11 cellular contexts compared by ENCODE assay signal in the genomic region with DNA sequence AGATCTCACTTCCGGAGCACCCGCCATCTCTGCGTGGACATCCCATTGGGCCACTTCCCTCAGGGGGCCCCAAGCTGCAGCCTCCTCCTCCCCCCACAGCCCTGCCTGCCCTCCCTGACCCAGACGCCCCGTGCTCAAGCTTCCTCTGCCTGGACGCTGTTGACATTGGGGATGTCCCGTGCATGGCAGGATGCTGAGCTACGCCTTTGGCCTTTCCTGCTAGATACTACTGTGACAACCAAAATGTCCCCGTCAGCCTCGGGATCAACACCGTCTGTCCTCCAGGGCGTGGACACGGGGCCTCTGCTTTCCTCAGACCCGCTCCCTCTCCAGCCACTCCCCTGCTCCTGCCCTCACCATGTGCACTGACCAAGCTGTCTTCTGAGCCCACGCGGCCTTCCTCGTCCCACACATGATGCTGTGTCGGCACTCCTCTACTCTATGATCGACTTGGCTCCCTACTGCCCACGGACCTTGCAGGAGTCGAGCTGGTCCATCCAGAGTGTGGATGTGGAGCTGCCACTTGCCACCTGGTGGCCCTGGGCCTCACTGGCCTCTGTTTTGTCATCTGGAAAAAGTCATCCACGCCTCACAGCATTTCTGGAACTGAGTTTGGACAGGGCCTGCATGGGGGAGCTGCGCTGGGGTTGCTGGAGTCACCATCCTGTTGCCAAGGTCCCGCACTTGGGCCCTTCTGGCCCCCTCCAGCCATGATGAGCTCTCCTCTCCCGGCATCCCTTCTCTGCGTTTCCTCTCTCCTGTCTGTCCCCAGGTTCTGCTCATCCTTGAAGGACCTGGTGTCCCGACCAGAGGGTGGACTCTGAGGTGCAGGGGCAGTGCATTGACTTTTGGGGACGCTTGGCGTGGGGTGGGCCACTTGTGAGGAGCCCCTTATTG.
DNase-seq lines count a peak whose midpoint lies in the region; ATAC-seq and TF ChIP-seq lines count a peak whose summit lies in the region.
"Had no signal": no experiment of that assay in that cellular context is flagged by ENCODE, and none has a peak within 500 bp of the region (broad histone marks: within the 10 kb centered on the region; RNA-seq: fewer than 3 reads in every experiment).

No MANE protein-coding gene starts in this region.

- H3K4me2 ChIP-seq in smooth muscle cell, result peak overlapping the region; percentile 87

- no peak overlapping the region for H3K9ac ChIP-seq in smooth muscle cell (ENCODE audit: low read depth)

- H3K36me3 Mint-ChIP-seq in WTC11, result no peaks in the 10 kb centered on the region
- H3K36me3 Mint-ChIP-seq: CD4-positive, alpha-beta memory T cell had no signal

- TF ChIP-seq CTCF in HEK293 (tag by site-specific recombination; IDR thresholded peaks at IDR 0.05) (peak; percentile 16; the same call in 1 of the 2 replicates), WTC11 (IDR thresholded peaks at IDR 0.05) (no peak), smooth muscle cell (IDR thresholded peaks at IDR 0.05; ENCODE audit: borderline replicate concordance, insufficient read depth, poor library complexity, severe bottlenecking) (no peak), coronary artery (IDR thresholded peaks at IDR 0.05) (no peak)

- peaks cover 93% of the 10 kb centered on the region for H4K20me1 ChIP-seq in smooth muscle cell (ENCODE audit: low read depth)

- no peaks in the 10 kb centered on the region for H3K79me2 ChIP-seq in smooth muscle cell (ENCODE audit: low read depth)

- POLR2A ChIA-PET in HEK293 (lab: Yijun Ruan, JAX) (no interaction called here), WTC11 (lab: Charles Lee) (no interaction called here)

- H3K4me3 Mint-ChIP-seq in WTC11, result peak overlapping the region; percentile 66
- H3K4me3 Mint-ChIP-seq: activated CD4-positive, alpha-beta memory T cell treated with anti-CD3 and anti-CD28 coated beads, Interleukin-2, amount 10 ng/mL, durations not matched to agents 7 days and 5 days; activated T-helper 1 cell treated with anti-CD3 and anti-CD28 coated beads, Interleukin-12 subunit alpha, Interleukin-12 subunit beta, Interleukin-2, Interleukin-4 antibody, amounts not matched to agents 30 ng/mL and 10 ng/mL and 1 ng/mL, durations not matched to agents 14 hours and 24 hours and 36 hours had no signal

- CTCF ChIA-PET in HEK293 (lab: Yijun Ruan, JAX), result interaction anchor here (0.7 to 1.3 kb wide), 4 partner anchors 8 to 92 kb away, joined by 3 read pairs; no protein-coding TSS in a partner anchor
- CTCF ChIA-PET in WTC11 (lab: Charles Lee), result interaction anchor here (0.6 to 2.7 kb wide), 34 partner anchors 9 to 382 kb away, joined by 3 to 33 read pairs (median 4); a partner anchor contains a TSS

- H3K4me1 Mint-ChIP-seq in WTC11, result peaks cover 67% of the 10 kb centered on the region

- H3K27ac ChIP-seq in HEK293 (ENCODE audit: extremely low read depth, low read depth, low read length), result no peak overlapping the region
- H3K27ac ChIP-seq in smooth muscle cell (ENCODE audit: low read depth), result no peak overlapping the region
- H3K27ac ChIP-seq in coronary artery, result no peak overlapping the region

- no peak overlapping the region for H3K4me3 ChIP-seq in HEK293 (ENCODE audit: low read depth, low read length)
- H3K4me3 ChIP-seq in smooth muscle cell, result peak overlapping the region; percentile 32
- H3K4me3 ChIP-seq in coronary artery, result no peak overlapping the region

- ATAC-seq in WTC11, result no peak

- H3F3A ChIP-seq in smooth muscle cell (ENCODE audit: low read depth), result peaks cover 7% of the 10 kb centered on the region

- H3K4me1 ChIP-seq in HEK293 (ENCODE audit: control insufficient read depth, insufficient read depth, low read length), result peaks cover 13% of the 10 kb centered on the region
- peaks cover 43% of the 10 kb centered on the region for H3K4me1 ChIP-seq in smooth muscle cell (ENCODE audit: low read depth)

- peaks cover 66% of the 10 kb centered on the region for H3K27me3 Mint-ChIP-seq in WTC11 (ENCODE audit: low read depth)

- 64% methylated on average over 29 of the region's 29 CpGs for WGBS in smooth muscle cell (ENCODE audit: low lambda C conversion rate)

- no peaks in the 10 kb centered on the region for H3K36me3 ChIP-seq in HEK293 (ENCODE audit: control insufficient read depth in 2 of 2, insufficient read depth in 1 of 2, low read length in 2 of 2)
- H3K36me3 ChIP-seq in smooth muscle cell (ENCODE audit: low read depth), result no peaks in the 10 kb centered on the region

- H3K9me3 ChIP-seq in HEK293 (ENCODE audit: control insufficient read depth, insufficient read depth, low read depth, low read length) (no peaks in the 10 kb centered on the region), smooth muscle cell (replicated peaks; ENCODE audit: low read depth) (no peaks in the 10 kb centered on the region)

- H3K9me3 Mint-ChIP-seq in WTC11, result no peaks in the 10 kb centered on the region
- H3K9me3 Mint-ChIP-seq: activated CD4-positive, alpha-beta memory T cell treated with anti-CD3 and anti-CD28 coated beads, Interleukin-2, amount 10 ng/mL, durations not matched to agents 7 days and 5 days; activated T-helper 1 cell treated with anti-CD3 and anti-CD28 coated beads, Interleukin-12 subunit alpha, Interleukin-12 subunit beta, Interleukin-2, Interleukin-4 antibody, amounts not matched to agents 30 ng/mL and 10 ng/mL and 1 ng/mL, durations not matched to agents 14 hours and 24 hours and 36 hours; CD4-positive, alpha-beta memory T cell had no signal

- DNase-seq in WTC11 (ENCODE audit: low spot score) (no peak), left kidney (ENCODE audit: low read depth, low spot score) (peak; percentile 35), smooth muscle cell (lab: John Stamatoyannopoulos, UW; ENCODE audit: unreplicated experiment) (no peak), coronary artery (ENCODE audit: low spot score) (no peak), NCI-H2029 (lab: John Stamatoyannopoulos, UW) (no peak)
- DNase-seq in stimulated activated CD4-positive, alpha-beta T cell treated with anti-CD3 and anti-CD28 coated beads, Interleukin-1b, Interleukin-23, amount 100 ng/mL, for 48 hours, result no peak
- DNase-seq: activated CD4-positive, alpha-beta memory T cell treated with anti-CD3 and anti-CD28 coated beads, Interleukin-2, amount 10 ng/mL, durations not matched to agents 7 days and 5 days; EL had no signal

- no peak overlapping the region for H3K27ac Mint-ChIP-seq in WTC11
- H3K27ac Mint-ChIP-seq: activated CD4-positive, alpha-beta memory T cell treated with anti-CD3 and anti-CD28 coated beads, Interleukin-2, amount 10 ng/mL, durations not matched to agents 7 days and 5 days; activated T-helper 1 cell treated with anti-CD3 and anti-CD28 coated beads, Interleukin-12 subunit alpha, Interleukin-12 subunit beta, Interleukin-2, Interleukin-4 antibody, amounts not matched to agents 30 ng/mL and 10 ng/mL and 1 ng/mL, durations not matched to agents 14 hours and 24 hours and 36 hours had no signal

- H2AFZ ChIP-seq in smooth muscle cell (ENCODE audit: low read depth), result no peak overlapping the region

- no peaks in the 10 kb centered on the region for H3K27me3 ChIP-seq in smooth muscle cell (ENCODE audit: low read depth)

TF ChIP-seq in HEK293, 187 proteins besides CTCF, POLR2A, EP300 and RAD21 (continues in another document):
- TF ChIP-seq ZNF37A (tag by site-specific recombination; IDR thresholded peaks at IDR 0.05), result no peak

TF ChIP-seq in WTC11, 78 proteins besides CTCF, POLR2A, EP300 and RAD21 (continues in another document):
- TF ChIP-seq SP1 (CRISPR knock-in tag; conservative IDR thresholded peaks at IDR 0.05) (no peak), ZNF121 (CRISPR knock-in tag; IDR thresholded peaks at IDR 0.05) (0 out of 2 replicates have a peak, but pooled peaks have one; percentile 22), FOXP1 (CRISPR knock-in tag; IDR thresholded peaks at IDR 0.05; ENCODE audit: borderline replicate concordance) (peak; percentile 41; the same call in 1 of the 2 replicates), NFATC4 (CRISPR knock-in tag; IDR thresholded peaks at IDR 0.05) (no peak), ZNF219 (CRISPR knock-in tag; IDR thresholded peaks at IDR 0.05; ENCODE audit: borderline replicate concordance) (no peak), JAZF1 (CRISPR knock-in tag; IDR thresholded peaks at IDR 0.05) (no peak)
- TF ChIP-seq, protein P1, sequence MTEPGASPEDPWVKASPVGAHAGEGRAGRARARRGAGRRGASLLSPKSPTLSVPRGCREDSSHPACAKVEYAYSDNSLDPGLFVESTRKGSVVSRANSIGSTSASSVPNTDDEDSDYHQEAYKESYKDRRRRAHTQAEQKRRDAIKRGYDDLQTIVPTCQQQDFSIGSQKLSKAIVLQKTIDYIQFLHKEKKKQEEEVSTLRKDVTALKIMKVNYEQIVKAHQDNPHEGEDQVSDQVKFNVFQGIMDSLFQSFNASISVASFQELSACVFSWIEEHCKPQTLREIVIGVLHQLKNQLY (CRISPR knock-in tag; IDR thresholded peaks at IDR 0.05), result no peak
- TF ChIP-seq, protein P2, sequence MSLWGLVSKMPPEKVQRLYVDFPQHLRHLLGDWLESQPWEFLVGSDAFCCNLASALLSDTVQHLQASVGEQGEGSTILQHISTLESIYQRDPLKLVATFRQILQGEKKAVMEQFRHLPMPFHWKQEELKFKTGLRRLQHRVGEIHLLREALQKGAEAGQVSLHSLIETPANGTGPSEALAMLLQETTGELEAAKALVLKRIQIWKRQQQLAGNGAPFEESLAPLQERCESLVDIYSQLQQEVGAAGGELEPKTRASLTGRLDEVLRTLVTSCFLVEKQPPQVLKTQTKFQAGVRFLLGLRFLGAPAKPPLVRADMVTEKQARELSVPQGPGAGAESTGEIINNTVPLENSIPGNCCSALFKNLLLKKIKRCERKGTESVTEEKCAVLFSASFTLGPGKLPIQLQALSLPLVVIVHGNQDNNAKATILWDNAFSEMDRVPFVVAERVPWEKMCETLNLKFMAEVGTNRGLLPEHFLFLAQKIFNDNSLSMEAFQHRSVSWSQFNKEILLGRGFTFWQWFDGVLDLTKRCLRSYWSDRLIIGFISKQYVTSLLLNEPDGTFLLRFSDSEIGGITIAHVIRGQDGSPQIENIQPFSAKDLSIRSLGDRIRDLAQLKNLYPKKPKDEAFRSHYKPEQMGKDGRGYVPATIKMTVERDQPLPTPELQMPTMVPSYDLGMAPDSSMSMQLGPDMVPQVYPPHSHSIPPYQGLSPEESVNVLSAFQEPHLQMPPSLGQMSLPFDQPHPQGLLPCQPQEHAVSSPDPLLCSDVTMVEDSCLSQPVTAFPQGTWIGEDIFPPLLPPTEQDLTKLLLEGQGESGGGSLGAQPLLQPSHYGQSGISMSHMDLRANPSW (CRISPR knock-in tag; conservative IDR thresholded peaks at IDR 0.05; ENCODE audit: low read depth), result no peak
- TF ChIP-seq, protein P3, sequence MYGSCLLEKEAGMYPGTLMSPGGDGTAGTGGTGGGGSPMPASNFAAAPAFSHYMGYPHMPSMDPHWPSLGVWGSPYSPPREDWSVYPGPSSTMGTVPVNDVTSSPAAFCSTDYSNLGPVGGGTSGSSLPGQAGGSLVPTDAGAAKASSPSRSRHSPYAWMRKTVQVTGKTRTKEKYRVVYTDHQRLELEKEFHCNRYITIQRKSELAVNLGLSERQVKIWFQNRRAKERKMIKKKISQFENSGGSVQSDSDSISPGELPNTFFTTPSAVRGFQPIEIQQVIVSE (CRISPR knock-in tag; IDR thresholded peaks at IDR 0.05; ENCODE audit: borderline replicate concordance), result no peak
